Comparison of ENCODE assay signal across 8 cellular contexts in genomic region chr5:133968057-133968993, GRCh38. TPM values are rescaled to one million over a fixed set of nuclear protein-coding genes. Genes with fewer than 3 reads are reported as not detected.
DNase-seq lines count a peak whose midpoint lies in the region; ATAC-seq, FAIRE-seq and TF ChIP-seq lines count a peak whose summit lies in the region.

Gene C5orf15, minus strand, starts transcription at chr5:133968625. Its CDS starts 41 bp downstream, at chr5:133968584.

- ATAC-seq in HG02763 (IDR thresholded peaks at IDR 0.05; ENCODE audit: unreplicated experiment) (peak; percentile 97), Right ventricle myocardium superior (ENCODE audit: poor library complexity) (peak; percentile 98), pancreas (peak; percentile 97 to 99 (median 98))
- ATAC-seq in activated naive CD8-positive, alpha-beta T cell treated with anti-CD3 and anti-CD28 coated beads, Interleukin-2, amount 50 U/mL, for 24 hours, result peak; percentile 99

- no peaks in the 10 kb centered on the region for H3K27me3 Mint-ChIP-seq in activated naive CD8-positive, alpha-beta T cell treated with anti-CD3 and anti-CD28 coated beads, Interleukin-2, amount 50 U/mL, for 24 hours

- 0 to 1% methylated on average over 54 of the region's 54 CpGs for WGBS in pancreas, 2 donors

- H3K9me3 Mint-ChIP-seq in activated naive CD8-positive, alpha-beta T cell treated with anti-CD3 and anti-CD28 coated beads, Interleukin-2, amount 50 U/mL, for 24 hours, result no peaks in the 10 kb centered on the region

- H3K4me3 Mint-ChIP-seq in activated naive CD8-positive, alpha-beta T cell treated with anti-CD3 and anti-CD28 coated beads, Interleukin-2, amount 50 U/mL, for 24 hours, result peak within 1 kb of the TSS; percentile 92

- peaks cover 61% of the 10 kb centered on the region for H3K4me1 Mint-ChIP-seq in activated naive CD8-positive, alpha-beta T cell treated with anti-CD3 and anti-CD28 coated beads, Interleukin-2, amount 50 U/mL, for 24 hours

- peak within 1 kb of the TSS; percentile 94 for H3K27ac Mint-ChIP-seq in activated naive CD8-positive, alpha-beta T cell treated with anti-CD3 and anti-CD28 coated beads, Interleukin-2, amount 50 U/mL, for 24 hours

- TF ChIP-seq CTCF in GM12873 (IDR thresholded peaks at IDR 0.05; ENCODE audit: insufficient read depth, low read depth, low read length, missing control alignments) (peak; percentile 18), pancreas (IDR thresholded peaks at IDR 0.05) (peak in 1 of 4 donors; percentile 14), tibial artery (IDR thresholded peaks at IDR 0.05) (peak; percentile 29 to 35)

- peaks cover 45% of the 10 kb centered on the region for H3K36me3 Mint-ChIP-seq in activated naive CD8-positive, alpha-beta T cell treated with anti-CD3 and anti-CD28 coated beads, Interleukin-2, amount 50 U/mL, for 24 hours (ENCODE audit: low read depth)

- H3K27me3 ChIP-seq in pancreas (no peaks in the 10 kb centered on the region), tibial artery (no peaks in the 10 kb centered on the region)

- H3K4me1 ChIP-seq in pancreas (peaks cover 0 to 20% (median 4%) of the 10 kb centered on the region in 3 donors), tibial artery (peaks cover 0 to 30% (median 21%) of the 10 kb centered on the region in 4 donors)

- DNase-seq in NCI-H1417 treated with DMSO at 0.1 percent for 48 hours (lab: John Stamatoyannopoulos, UW) (peak; percentile 32), SW480 (ENCODE audit: low spot score) (peak; percentile 99), Right ventricle myocardium superior (peak; percentile 99), pancreas (peak; percentile 92 to 97 (median 94)), tibial artery (peak; percentile 98)
- peak; percentile 95 for DNase-seq in activated naive CD8-positive, alpha-beta T cell treated with anti-CD3 and anti-CD28 coated beads, Interleukin-2, amount 50 U/mL, for 24 hours

- intact Hi-C loops in Right ventricle myocardium superior (cut with DNase I) (no loop called here), pancreas (cut with DNase I) (no loop called here), tibial artery (cut with DNase I; ENCODE audit: low total_unique reads) (no loop called here)

- H3K36me3 ChIP-seq in pancreas (peaks cover 0 to 12% (median 0%) of the 10 kb centered on the region in 3 donors), tibial artery (peaks cover 9 to 24% (median 12%) of the 10 kb centered on the region in 3 donors)

- H3K27ac ChIP-seq in pancreas (peak within 1 kb of the TSS; percentile 50 to 82 (median 66)), tibial artery (peak within 1 kb of the TSS; percentile 98)

- no peaks in the 10 kb centered on the region for H3K9me3 ChIP-seq in pancreas
- H3K9me3 ChIP-seq in tibial artery, result no peaks in the 10 kb centered on the region

- H3K4me3 ChIP-seq in pancreas (peak within 1 kb of the TSS; percentile 64 to 78 (median 75)), tibial artery (peak within 1 kb of the TSS; percentile 83 to 96)

- FAIRE-seq in pancreas (lab: Jason Lieb, UNC), result no peak

RNA-seq across cellular contexts. Expression of gene C5orf15, which starts in this region (rescaled TPM):
- 34.8 TPM for total RNA-seq in Right ventricle myocardium superior
- total RNA-seq in pancreas, result 10 to 100 TPM in 3 of 6 donors, 1 to 10 TPM in 3; 6.4 to 25.4 (median 10.7) TPM
- 10 to 100 TPM in 1 of 2 donors, 1 to 10 TPM in 1; 7.9 to 35.4 TPM for polyA plus RNA-seq in pancreas

Comparison
In these comparisons a context has a peak if more than half of its experiments do, and no peak if none do; other contexts are left out.
1. Peak in every context shown above with its lines: DNase-seq, ATAC-seq, H3K4me3 ChIP-seq and H3K27ac ChIP-seq.
2. DNase-seq: peak in every context shown above with its lines; median percentile 99 in SW480; 99 in Right ventricle myocardium superior; 98 in tibial artery; 95 in activated naive CD8-positive, alpha-beta T cell treated with anti-CD3 and anti-CD28 coated beads, Interleukin-2, amount 50 U/mL, for 24 hours; 94 in pancreas; 32 in NCI-H1417 treated with DMSO at 0.1 percent for 48 hours.